8 cellular contexts compared by ENCODE assay signal in genomic region chr5:44808435-44809214, GRCh38. TPM values are rescaled to one million over a fixed set of nuclear protein-coding genes. Genes with fewer than 3 reads are reported as not detected.
DNase-seq lines count a peak whose midpoint lies in the region; ATAC-seq, FAIRE-seq and TF ChIP-seq lines count a peak whose summit lies in the region.

Gene MRPS30, plus strand, starts transcription at chr5:44808947. Its CDS starts 16 bp downstream, at chr5:44808963.

- no peaks in the 10 kb centered on the region for H3K27me3 ChIP-seq in gastrocnemius medialis

- peak; percentile 99 for FAIRE-seq in TTC549 (lab: Jason Lieb, UNC)

- peak within 1 kb of the TSS; percentile 77 to 100 (median 98) for H3K4me3 ChIP-seq in gastrocnemius medialis

- peak within 1 kb of the TSS; percentile 99 to 100 (median 99) for H3K27ac Mint-ChIP-seq in brain

- peak within 1 kb of the TSS; percentile 84 for H3K27ac ChIP-seq in 22Rv1
- H3K27ac ChIP-seq in gastrocnemius medialis: peak within 1 kb of the TSS; percentile 85 to 96 (median 92)

- H3K4me3 Mint-ChIP-seq in brain: peak within 1 kb of the TSS; percentile 99 to 100 (median 100)

- intact Hi-C loops in gastrocnemius medialis (cut with DNase I; ENCODE audit: low total_unique reads): no loop called here

- no peaks in the 10 kb centered on the region for H3K9me3 ChIP-seq in gastrocnemius medialis

- DNase-seq in NCI-H2107 (lab: John Stamatoyannopoulos, UW): peak; percentile 97
- peak; percentile 100 for DNase-seq in iPS DF 4.7 (ENCODE audit: extremely low read depth, low spot score)
- DNase-seq in gastrocnemius medialis: peak; percentile 95 to 96

- H3K27me3 Mint-ChIP-seq in brain: peaks cover 10% of the 10 kb centered on the region

- H3K36me3 ChIP-seq in gastrocnemius medialis: peaks cover 0 to 26% of the 10 kb centered on the region in 2 donors

- H3K9me3 Mint-ChIP-seq in brain: no peaks in the 10 kb centered on the region

- H3K4me1 ChIP-seq in gastrocnemius medialis: peaks cover 21% of the 10 kb centered on the region in 2 donors

- H3K36me3 Mint-ChIP-seq in brain: peaks cover 20% of the 10 kb centered on the region

- peak; percentile 80 for TF ChIP-seq CTCF in 22Rv1 (IDR thresholded peaks at IDR 0.05)
- TF ChIP-seq CTCF in brain (conservative IDR thresholded peaks at IDR 0.05): peak; percentile 19 to 55
- TF ChIP-seq CTCF in gastrocnemius medialis (IDR thresholded peaks at IDR 0.05 in 4 of 5, conservative IDR thresholded peaks at IDR 0.05 in 1 of 5): peak in 2 of 5 experiments; percentile 22 to 23

- peak; percentile 63 to 67 for TF ChIP-seq POLR2A in gastrocnemius medialis (IDR thresholded peaks at IDR 0.05)

- H3K4me1 Mint-ChIP-seq in brain: peaks cover 65% of the 10 kb centered on the region

- peak; percentile 98 for ATAC-seq in GM18517 (IDR thresholded peaks at IDR 0.05; ENCODE audit: unreplicated experiment)
- peak; percentile 97 for ATAC-seq in HG03060 (IDR thresholded peaks at IDR 0.05; ENCODE audit: low read depth, unreplicated experiment)
- peak; percentile 99 to 100 for ATAC-seq in gastrocnemius medialis

- in situ Hi-C loops in gastrocnemius medialis (cut with MboI; ENCODE audit: low sequenced_read_pairs in 4 of 4): loop anchor here in 1 of 4 donors (25.0 kb wide), 1 partner anchor 1321 kb away; the partner anchor contains the start of gene TMEM267

RNA-seq across cellular contexts. Expression of gene MRPS30, which starts in this region (rescaled TPM):
- 27.2 TPM for polyA plus RNA-seq in brain (ENCODE audit: insufficient read depth, low read depth, low replicate concordance)
- 100 to 1,000 TPM in 3 of 4 donors, 10 to 100 TPM in 1; 95.2 to 141 (median 116) TPM for total RNA-seq in gastrocnemius medialis

Comparison
In these comparisons a context has a peak if more than half of its experiments do, and no peak if none do; other contexts are left out.
1. Peak in every context shown above with its lines: DNase-seq, ATAC-seq, H3K4me3 ChIP-seq and H3K27ac ChIP-seq.